In genomic region chr11:2310786-2311455, GRCh38 we compare ENCODE assay signal across 18 cellular contexts. TPM values are rescaled to one million over a fixed set of nuclear protein-coding genes. Genes with fewer than 3 reads are reported as not detected.
"Had no signal": no experiment of that assay in that cellular context is flagged by ENCODE, and none has a peak within 500 bp of the region (broad histone marks: within the 10 kb centered on the region; RNA-seq: fewer than 3 reads in every experiment).

No MANE protein-coding gene starts in this region.

- H3K36me3 ChIP-seq: colonic mucosa, heart left ventricle, left ventricle myocardium inferior, tibial artery had no signal

- DNase-seq: activated CD4-positive, alpha-beta memory T cell treated with anti-CD3 and anti-CD28 coated beads, Interleukin-2, amount 10 ng/mL, durations not matched to agents 7 days and 5 days; activated CD4-positive, alpha-beta T cell treated with anti-CD3 and anti-CD28 coated beads for 1 hour; activated CD8-positive, alpha-beta memory T cell treated with anti-CD3 and anti-CD28 coated beads, Interleukin-2, amount 50 U/mL, for 4 hours; activated naive CD4-positive, alpha-beta T cell treated with Interleukin-2 at 50 U/mL for 16 hours; colonic mucosa; effector CD4-positive, alpha-beta T cell; left ventricle myocardium inferior; stimulated activated CD4-positive, alpha-beta T cell treated with anti-CD3 and anti-CD28 coated beads, Interleukin-2, amount 100 ng/mL, for 48 hours had no signal

- ATAC-seq: heart left ventricle, sciatic nerve had no signal

- H3K4me3 ChIP-seq: colonic mucosa, heart left ventricle, left ventricle myocardium inferior, tibial artery had no signal

- H3K4me1 ChIP-seq: colonic mucosa had no signal

- H3K27ac ChIP-seq: colonic mucosa, neutrophil had no signal

- H3K27ac Mint-ChIP-seq: activated CD4-positive, alpha-beta memory T cell treated with anti-CD3 and anti-CD28 coated beads, Interleukin-2, amount 10 ng/mL, durations not matched to agents 7 days and 5 days; progenitor cell of endocrine pancreas; T-helper 2 cell treated with Interferon-gamma antibody and Interleukin-4, amounts not matched to agents 5 μg/mL and 100 μg/mL, for 36 hours had no signal

- FAIRE-seq: frontal cortex, islet of Langerhans had no signal

- H3K27me3 Mint-ChIP-seq: activated CD4-positive, alpha-beta memory T cell treated with anti-CD3 and anti-CD28 coated beads, Interleukin-2, amount 10 ng/mL, durations not matched to agents 7 days and 5 days had no signal

- H3K4me3 Mint-ChIP-seq: activated CD4-positive, alpha-beta memory T cell treated with anti-CD3 and anti-CD28 coated beads, Interleukin-2, amount 10 ng/mL, durations not matched to agents 7 days and 5 days; T-helper 2 cell treated with Interferon-gamma antibody and Interleukin-4, amounts not matched to agents 5 μg/mL and 100 μg/mL, for 36 hours had no signal

- H3K27me3 ChIP-seq: colonic mucosa, heart left ventricle, neutrophil had no signal

- H3K9me3 ChIP-seq: colonic mucosa, heart left ventricle, left ventricle myocardium inferior, neutrophil, tibial artery had no signal

- H3K9me3 Mint-ChIP-seq: activated CD4-positive, alpha-beta memory T cell treated with anti-CD3 and anti-CD28 coated beads, Interleukin-2, amount 10 ng/mL, durations not matched to agents 7 days and 5 days; T-helper 2 cell treated with Interferon-gamma antibody and Interleukin-4, amounts not matched to agents 5 μg/mL and 100 μg/mL, for 36 hours had no signal

RNA-seq across cellular contexts. Expression of gene TSPAN32, which starts 9.1 kb away (rescaled TPM):
- polyA plus RNA-seq: fibroblast of lung had no signal

RNA-seq across cellular contexts. Expression of gene C11orf21, which starts 9.2 kb away (rescaled TPM):
- polyA plus RNA-seq: fibroblast of lung had no signal

RNA-seq across cellular contexts. Expression of gene ASCL2, which starts 40.5 kb away (rescaled TPM):
- total RNA-seq: cardiac septum, fibroblast of lung, left ventricle myocardium inferior had no signal
- polyA plus RNA-seq: fibroblast of lung had no signal
